ENCODE assay signal across 20 cellular contexts in genomic region chr3:101131767-101132166, GRCh38.
DNase-seq lines count a peak whose midpoint lies in the region; ATAC-seq, FAIRE-seq and TF ChIP-seq lines count a peak whose summit lies in the region.
"Had no signal": no experiment of that assay in that cellular context is flagged by ENCODE, and none has a peak within 500 bp of the region (broad histone marks: within the 10 kb centered on the region; RNA-seq: fewer than 3 reads in every experiment).

No MANE protein-coding gene starts in this region.

- H4K8ac ChIP-seq in H1 (ENCODE audit: extremely low read depth, insufficient read depth, low read length): no peak overlapping the region

- no peak overlapping the region for H3K4me3 ChIP-seq in H1 (ENCODE audit: extremely low read depth in 1 of 4, insufficient read depth in 2 of 4, low read depth in 3 of 4, low read length in 4 of 4)
- no peak overlapping the region for H3K4me3 ChIP-seq in neural progenitor cell
- H3K4me3 ChIP-seq: lower lobe of right lung, MG63, right atrium auricular region had no signal

- H2BK15ac ChIP-seq in H1 (ENCODE audit: low read length): no peak overlapping the region

- H3K4me1 ChIP-seq in H1 (replicated peaks in 1 of 4; ENCODE audit: control insufficient read depth in 3 of 4, insufficient read depth in 4 of 4, low read length in 3 of 4) (no peaks in the 10 kb centered on the region), neural progenitor cell (no peaks in the 10 kb centered on the region)
- H3K4me1 ChIP-seq: lower lobe of right lung, right atrium auricular region had no signal

- no peak overlapping the region for H2BK5ac ChIP-seq in H1 (ENCODE audit: low read depth, low read length)

- ATAC-seq in naive thymus-derived CD8-positive, alpha-beta T cell: no peak
- ATAC-seq in natural killer cell: no peak
- ATAC-seq: HepG2, lower lobe of right lung had no signal

- H3K9me3 ChIP-seq in H1 (ENCODE audit: insufficient read depth in 2 of 2, low read depth in 1 of 2, low read length in 1 of 2) (no peaks in the 10 kb centered on the region), neural progenitor cell (ENCODE audit: low read depth) (no peaks in the 10 kb centered on the region)
- H3K9me3 ChIP-seq: lower lobe of right lung, MG63, right atrium auricular region had no signal

- H3K23me2 ChIP-seq in H1 (ENCODE audit: low read depth, low read length): no peaks in the 10 kb centered on the region

- peak in 1 of 2 experiments; percentile 6; a peak in 1 of 4 replicates for TF ChIP-seq RAD21 in H1 (IDR thresholded peaks at IDR 0.05 in 1 of 2, conservative IDR thresholded peaks at IDR 0.05 in 1 of 2; ENCODE audit: low read depth in 2 of 2, low read length in 2 of 2)

- no peaks in the 10 kb centered on the region for H3K36me3 Mint-ChIP-seq in activated naive CD4-positive, alpha-beta T cell treated with anti-CD3 and anti-CD28 coated beads for 36 hours (ENCODE audit: low read depth)
- H3K36me3 Mint-ChIP-seq in neural progenitor cell: no peaks in the 10 kb centered on the region
- H3K36me3 Mint-ChIP-seq in naive thymus-derived CD8-positive, alpha-beta T cell: peaks cover 0 to 7% (median 2%) of the 10 kb centered on the region in 3 donors
- no peaks in the 10 kb centered on the region for H3K36me3 Mint-ChIP-seq in natural killer cell
- H3K36me3 Mint-ChIP-seq: CD14-positive monocyte had no signal

- H4K91ac ChIP-seq in H1 (replicated peaks; ENCODE audit: insufficient read length, low read length): no peak overlapping the region

- H3K56ac ChIP-seq in H1 (replicated peaks; ENCODE audit: insufficient read length, low read depth, low read length): no peak overlapping the region

- no peaks in the 10 kb centered on the region for H3K79me1 ChIP-seq in H1 (ENCODE audit: low read depth, low read length)

- peak overlapping the region; percentile 6 for H3K27ac Mint-ChIP-seq in activated naive CD4-positive, alpha-beta T cell treated with anti-CD3 and anti-CD28 coated beads for 36 hours
- H3K27ac Mint-ChIP-seq in neural progenitor cell: no peak overlapping the region
- no peak overlapping the region for H3K27ac Mint-ChIP-seq in naive thymus-derived CD8-positive, alpha-beta T cell
- no peak overlapping the region for H3K27ac Mint-ChIP-seq in natural killer cell
- H3K27ac Mint-ChIP-seq: CD14-positive monocyte had no signal

- H2AK5ac ChIP-seq in H1 (ENCODE audit: low read depth, low read length): no peak overlapping the region

- no peak overlapping the region for H3K9ac ChIP-seq in H1 (replicated peaks in 1 of 4; ENCODE audit: extremely low read depth in 1 of 4, low read depth in 3 of 4, low read length in 3 of 4)
- H3K9ac ChIP-seq in neural progenitor cell: no peak overlapping the region

- H3K4me1 Mint-ChIP-seq in activated naive CD4-positive, alpha-beta T cell treated with anti-CD3 and anti-CD28 coated beads for 36 hours (ENCODE audit: low read depth): peaks cover 11% of the 10 kb centered on the region
- H3K4me1 Mint-ChIP-seq in neural progenitor cell: no peaks in the 10 kb centered on the region
- peaks cover 0 to 11% (median 5%) of the 10 kb centered on the region in 4 donors for H3K4me1 Mint-ChIP-seq in naive thymus-derived CD8-positive, alpha-beta T cell
- H3K4me1 Mint-ChIP-seq in natural killer cell: peaks cover 4 to 6% of the 10 kb centered on the region in 2 donors

- H3K4ac ChIP-seq in H1 (replicated peaks; ENCODE audit: insufficient read length, low read depth, low read length): no peak overlapping the region

- no peak overlapping the region for H3K14ac ChIP-seq in H1 (ENCODE audit: insufficient read length)

- no peak overlapping the region for H3K4me3 Mint-ChIP-seq in activated naive CD4-positive, alpha-beta T cell treated with anti-CD3 and anti-CD28 coated beads for 36 hours
- H3K4me3 Mint-ChIP-seq in neural progenitor cell (no peak overlapping the region), natural killer cell (no peak overlapping the region)
- no peak overlapping the region for H3K4me3 Mint-ChIP-seq in naive thymus-derived CD8-positive, alpha-beta T cell
- H3K4me3 Mint-ChIP-seq: CD14-positive monocyte; central memory CD8-positive, alpha-beta T cell had no signal

- H3K9me3 Mint-ChIP-seq in activated naive CD4-positive, alpha-beta T cell treated with anti-CD3 and anti-CD28 coated beads for 36 hours: peaks cover 3% of the 10 kb centered on the region
- H3K9me3 Mint-ChIP-seq in neural progenitor cell (no peaks in the 10 kb centered on the region), natural killer cell (no peaks in the 10 kb centered on the region)
- peaks cover 0 to 11% (median 0%) of the 10 kb centered on the region in 9 donors for H3K9me3 Mint-ChIP-seq in naive thymus-derived CD8-positive, alpha-beta T cell
- H3K9me3 Mint-ChIP-seq: central memory CD8-positive, alpha-beta T cell had no signal

- no peak for TF ChIP-seq POLR2A in H1 (IDR thresholded peaks at IDR 0.05; ENCODE audit: control extremely low read depth in 1 of 2, low read depth in 2 of 2, low read length in 2 of 2)

- H3F3A ChIP-seq in neural progenitor cell (ENCODE audit: low read depth): no peaks in the 10 kb centered on the region

- TF ChIP-seq CTCF in H1 (IDR thresholded peaks at IDR 0.05; ENCODE audit: control extremely low read depth in 1 of 3, insufficient read depth in 1 of 3, low read depth in 1 of 3, low read length in 3 of 3) (peak in 2 of 3 experiments; percentile 13 to 53; a peak in 2 of 4 replicates), neural progenitor cell (IDR thresholded peaks at IDR 0.05) (peak; percentile 27), natural killer cell (IDR thresholded peaks at IDR 0.05) (no peak)

- WGBS in H1 (ENCODE audit: extremely low coverage in 1 of 2, insufficient coverage in 1 of 2, insufficient read length in 1 of 2, insufficient replicate concordance in 2 of 2, low coverage in 1 of 2, low lambda C conversion rate in 2 of 2, missing lambda C conversion rate in 1 of 2), 2 experiments: 90% methylated on average over 2 of the region's 2 CpGs; no CpG with 5 or more reads in 1 of the 2 experiments

- no peak for TF ChIP-seq EP300 in H1 (IDR thresholded peaks at IDR 0.05; ENCODE audit: borderline replicate concordance in 1 of 2, low read depth in 2 of 2, low read length in 2 of 2)

- CTCF ChIA-PET in activated naive CD4-positive, alpha-beta T cell treated with anti-CD3 and anti-CD28 coated beads for 36 hours (lab: Charles Lee): interaction anchor here (1.0 to 1.1 kb wide), 2 partner anchors 15 to 28 kb away, joined by 3 read pairs; no protein-coding TSS in a partner anchor
- CTCF ChIA-PET in H1 (lab: Charles Lee; ENCODE audit: partially characterized antibody): interaction anchor here (0.7 to 1.4 kb wide), 6 partner anchors 8 to 65 kb away, joined by 3 to 5 read pairs (median 3); no protein-coding TSS in a partner anchor

- no peak overlapping the region for H2BK120ac ChIP-seq in H1 (replicated peaks; ENCODE audit: low read depth, low read length)

- POLR2A ChIA-PET in H1 (lab: Charles Lee; ENCODE audit: partially characterized antibody): no interaction called here
- POLR2A ChIA-PET in naive thymus-derived CD8-positive, alpha-beta T cell (lab: Charles Lee): no interaction called here

- DNase-seq in activated naive CD4-positive, alpha-beta T cell treated with anti-CD3 and anti-CD28 coated beads for 36 hours: no peak
- no peak for DNase-seq in activated naive CD4-positive, alpha-beta T cell treated with anti-CD3 and anti-CD28 coated beads, Interleukin-2, amount 50 U/mL, for 16 hours
- DNase-seq in MV-4-11 (lab: John Stamatoyannopoulos, UW) (peak; percentile 13), H1 (ENCODE audit: low read depth in 1 of 2, low spot score in 2 of 2) (no peak), neural progenitor cell (ENCODE audit: low spot score) (no peak), LoVo (ENCODE audit: low spot score) (no peak), natural killer cell (no peak)
- DNase-seq in naive thymus-derived CD8-positive, alpha-beta T cell: no peak
- DNase-seq: activated CD4-positive, alpha-beta T cell treated with anti-CD3 and anti-CD28 coated beads for 48 hours; activated gamma-delta T cell; effector CD4-positive, alpha-beta T cell; lower lobe of right lung; MG63; NCI-H2029; NCI-H446 had no signal

- H3K79me2 ChIP-seq in H1 (ENCODE audit: control insufficient read depth in 1 of 2, insufficient read depth in 2 of 2, low read length in 2 of 2): no peaks in the 10 kb centered on the region
- H3K79me2 ChIP-seq in neural progenitor cell (ENCODE audit: low read depth): no peaks in the 10 kb centered on the region

- H3K4me2 ChIP-seq in H1 (ENCODE audit: insufficient read depth in 1 of 2, low read depth in 2 of 2, low read length in 2 of 2) (no peak overlapping the region), neural progenitor cell (no peak overlapping the region)

- H4K20me1 ChIP-seq in H1 (replicated peaks in 1 of 2; ENCODE audit: control insufficient read depth in 1 of 2, insufficient read depth in 2 of 2, low read length in 2 of 2) (no peaks in the 10 kb centered on the region), neural progenitor cell (ENCODE audit: low read depth) (no peaks in the 10 kb centered on the region)

- H3K27ac ChIP-seq in H1 (ENCODE audit: low read depth, low read length): no peak overlapping the region
- no peak overlapping the region for H3K27ac ChIP-seq in neural progenitor cell
- H3K27ac ChIP-seq: lower lobe of right lung, right atrium auricular region had no signal

- H3K36me3 ChIP-seq in H1 (ENCODE audit: control insufficient read depth in 2 of 4, insufficient read depth in 4 of 4, low read length in 3 of 4): no peaks in the 10 kb centered on the region
- H3K36me3 ChIP-seq in neural progenitor cell: no peaks in the 10 kb centered on the region
- H3K36me3 ChIP-seq: lower lobe of right lung, MG63, right atrium auricular region had no signal

- no peak overlapping the region; the same call in 1 of the 2 replicates for H2AFZ ChIP-seq in H1 (ENCODE audit: low read length)
- no peak overlapping the region for H2AFZ ChIP-seq in neural progenitor cell (replicated peaks)

- H3K23ac ChIP-seq in H1 (ENCODE audit: insufficient read length): no peak overlapping the region

- FAIRE-seq in H1 (lab: Jason Lieb, UNC): no peak
- FAIRE-seq: HepG2, TTC549 had no signal

- H3K18ac ChIP-seq in H1 (ENCODE audit: extremely low read depth, low read length): no peak overlapping the region

- H3K27me3 Mint-ChIP-seq in activated naive CD4-positive, alpha-beta T cell treated with anti-CD3 and anti-CD28 coated beads for 36 hours (ENCODE audit: low read depth): peaks cover 7% of the 10 kb centered on the region
- no peaks in the 10 kb centered on the region for H3K27me3 Mint-ChIP-seq in neural progenitor cell (ENCODE audit: insufficient read depth, low read depth)
- H3K27me3 Mint-ChIP-seq in naive thymus-derived CD8-positive, alpha-beta T cell: peaks cover 0 to 7% (median 3%) of the 10 kb centered on the region in 5 donors
- H3K27me3 Mint-ChIP-seq in natural killer cell (ENCODE audit: low read depth in 2 of 2): peaks cover 0 to 4% of the 10 kb centered on the region in 2 donors

- H2BK12ac ChIP-seq in H1 (ENCODE audit: low read depth, low read length): no peak overlapping the region

- H3K27me3 ChIP-seq in H1 (replicated peaks in 1 of 4; ENCODE audit: control insufficient read depth in 3 of 4, extremely low read depth in 1 of 4, insufficient read depth in 3 of 4, low read length in 3 of 4) (no peaks in the 10 kb centered on the region), neural progenitor cell (no peaks in the 10 kb centered on the region)
- H3K27me3 ChIP-seq: MG63, right atrium auricular region had no signal

- intact Hi-C loops in activated naive CD4-positive, alpha-beta T cell treated with anti-CD3 and anti-CD28 coated beads for 36 hours (cut with micrococcal nuclease): no loop called here
- intact Hi-C loops in natural killer cell (cut with micrococcal nuclease): no loop called here

- H4K5ac ChIP-seq in H1 (ENCODE audit: insufficient read length, low read depth, low read length): no peak overlapping the region

- H2BK20ac ChIP-seq in H1 (ENCODE audit: low read length): no peak overlapping the region
